In genomic region chr3:195850857-195851531, GRCh38 we compare ENCODE assay signal across 1 cellular context.
A peak's percentile ranks its signal among the peaks of the same experiment; 100 is the strongest.
TF ChIP-seq lines count a peak whose summit lies in the region.

No MANE protein-coding gene starts in this region.

TF ChIP-seq in K562, 482 proteins besides CTCF, POLR2A, EP300 and RAD21 (continued from another document and continues in another):
- peak; percentile 52 for TF ChIP-seq TEAD4 (IDR thresholded peaks at IDR 0.05; ENCODE audit: low read length)
- no peak for TF ChIP-seq TEAD4 (CRISPR knock-in tag; IDR thresholded peaks at IDR 0.05; ENCODE audit: borderline replicate concordance)
- TF ChIP-seq MAFK (IDR thresholded peaks at IDR 0.05; ENCODE audit: low read length): 0 out of 2 replicates have a peak, but pooled peaks have one; percentile 17
- TF ChIP-seq ZKSCAN1 (IDR thresholded peaks at IDR 0.05; ENCODE audit: low read depth, low read length): no peak
- no peak for TF ChIP-seq BRD4 (IDR thresholded peaks at IDR 0.05)
- peak; percentile 99 for TF ChIP-seq ARID2 (IDR thresholded peaks at IDR 0.05)
- TF ChIP-seq ID3 (CRISPR knock-in tag; IDR thresholded peaks at IDR 0.05): no peak
- peak; percentile 58; the same call in 1 of the 2 replicates for TF ChIP-seq ID3 (tag; IDR thresholded peaks at IDR 0.05)
- peak; percentile 78 for TF ChIP-seq L3MBTL2 (IDR thresholded peaks at IDR 0.05)
- peak; percentile 80 for TF ChIP-seq CREM (IDR thresholded peaks at IDR 0.05; ENCODE audit: low read depth)
- peak; percentile 66 for TF ChIP-seq MYC (IDR thresholded peaks at IDR 0.05; ENCODE audit: low read depth, low read length)
- TF ChIP-seq MYC (CRISPR knock-in tag; IDR thresholded peaks at IDR 0.05; ENCODE audit: borderline replicate concordance, low read depth): no peak
- TF ChIP-seq PRPF4 (IDR thresholded peaks at IDR 0.05; ENCODE audit: insufficient read depth, low read depth, low read length, poor library complexity, severe bottlenecking): no peak
- TF ChIP-seq TBP (optimal IDR thresholded peaks at IDR 0.05; ENCODE audit: low read depth, low read length): peak; percentile 60
- TF ChIP-seq ETV5 (CRISPR knock-in tag; IDR thresholded peaks at IDR 0.05; ENCODE audit: low read depth): peak; percentile 74
- 0 out of 2 replicates have a peak, but pooled peaks have one; percentile 42 for TF ChIP-seq HMGXB4 (CRISPR knock-in tag; IDR thresholded peaks at IDR 0.05)
- TF ChIP-seq ZNF740 (CRISPR knock-in tag; IDR thresholded peaks at IDR 0.05): peak; percentile 6; the same call in 1 of the 2 replicates
- no peak for TF ChIP-seq ZNF740 (tag; IDR thresholded peaks at IDR 0.05)
- TF ChIP-seq ZNF12 (CRISPR knock-in tag; IDR thresholded peaks at IDR 0.05): no peak
- TF ChIP-seq PURB (CRISPR knock-in tag; IDR thresholded peaks at IDR 0.05; ENCODE audit: low read depth): 0 out of 2 replicates have a peak, but pooled peaks have one; percentile 17
- TF ChIP-seq NFE2L1 (tag; IDR thresholded peaks at IDR 0.05; ENCODE audit: borderline replicate concordance, low read depth): no peak
- TF ChIP-seq RBM25 (IDR thresholded peaks at IDR 0.05; ENCODE audit: low read depth, low read length, severe bottlenecking): peak; percentile 29
- peak; percentile 74 for TF ChIP-seq JUN (IDR thresholded peaks at IDR 0.05; ENCODE audit: borderline replicate concordance, low read depth, low read length)
- TF ChIP-seq JUN (CRISPR knock-in tag; IDR thresholded peaks at IDR 0.05; ENCODE audit: borderline replicate concordance): no peak
- peak; percentile 33; the same call in 1 of the 2 replicates for TF ChIP-seq CREB1 (IDR thresholded peaks at IDR 0.05)
- TF ChIP-seq CREB1 (CRISPR knock-in tag; IDR thresholded peaks at IDR 0.05): peak; percentile 56; the same call in 1 of the 2 replicates
- peak; percentile 27; the same call in 1 of the 2 replicates for TF ChIP-seq ZFX (CRISPR knock-in tag; IDR thresholded peaks at IDR 0.05)
- peak; percentile 54 for TF ChIP-seq SMAD1 (IDR thresholded peaks at IDR 0.05; ENCODE audit: low read depth, low read length, partially characterized antibody)
- TF ChIP-seq SOX6 (IDR thresholded peaks at IDR 0.05): peak; percentile 60; the same call in 1 of the 2 replicates
- 0 out of 2 replicates have a peak, but pooled peaks have one; percentile 15 for TF ChIP-seq ZNF384 (IDR thresholded peaks at IDR 0.05; ENCODE audit: low read depth, low read length)
- no peak for TF ChIP-seq ZNF785 (CRISPR knock-in tag; IDR thresholded peaks at IDR 0.05)
- peak; percentile 56 to 63 for TF ChIP-seq NRF1 (conservative IDR thresholded peaks at IDR 0.05 in 1 of 2, IDR thresholded peaks at IDR 0.05 in 1 of 2)
- peak; percentile 56 to 64 for TF ChIP-seq MNT (conservative IDR thresholded peaks at IDR 0.05)
- peak; percentile 82 for TF ChIP-seq KLF16 (IDR thresholded peaks at IDR 0.05)
- TF ChIP-seq TRIM24 (IDR thresholded peaks at IDR 0.05): 0 out of 4 replicates have a peak, but pooled peaks of 1 of the 2 experiments have one; percentile 8
- peak; percentile 52 for TF ChIP-seq NEUROD1 (IDR thresholded peaks at IDR 0.05; ENCODE audit: borderline replicate concordance, low read depth, low read length, partially characterized antibody)
- TF ChIP-seq NBN (IDR thresholded peaks at IDR 0.05; ENCODE audit: low read depth): peak; percentile 61
- no peak for TF ChIP-seq SPI1 (IDR thresholded peaks at IDR 0.05; ENCODE audit: borderline replicate concordance, low read depth, low read length)
- TF ChIP-seq MIER1 (IDR thresholded peaks at IDR 0.05; ENCODE audit: low read depth): no peak
- 0 out of 2 replicates have a peak, but pooled peaks have one; percentile 46 for TF ChIP-seq HDGF (IDR thresholded peaks at IDR 0.05)
- no peak for TF ChIP-seq GTF2B (IDR thresholded peaks at IDR 0.05; ENCODE audit: extremely low read depth, insufficient read length)
- TF ChIP-seq DEAF1 (CRISPR knock-in tag; IDR thresholded peaks at IDR 0.05): peak; percentile 99
- TF ChIP-seq THAP7 (CRISPR knock-in tag; IDR thresholded peaks at IDR 0.05): no peak
- peak; percentile 26; the same call in 1 of the 2 replicates for TF ChIP-seq HMBOX1 (IDR thresholded peaks at IDR 0.05)
- peak; percentile 97 for TF ChIP-seq NFIC (IDR thresholded peaks at IDR 0.05)
- peak; percentile 33; the same call in 1 of the 2 replicates for TF ChIP-seq CBFA2T3 (IDR thresholded peaks at IDR 0.05)
- peak in 1 of 2 experiments; percentile 34; a peak in 1 of 4 replicates for TF ChIP-seq TEAD1 (CRISPR knock-in tag; IDR thresholded peaks at IDR 0.05)
- TF ChIP-seq NCOA6 (IDR thresholded peaks at IDR 0.05): no peak
- no peak for TF ChIP-seq ZMIZ1 (IDR thresholded peaks at IDR 0.05; ENCODE audit: low read depth in 2 of 2, low read length in 2 of 2)
- peak; percentile 31; the same call in 1 of the 2 replicates for TF ChIP-seq PKNOX1 (IDR thresholded peaks at IDR 0.05)
- no peak for TF ChIP-seq HDAC6 (IDR thresholded peaks at IDR 0.05; ENCODE audit: low read depth, low read length)
- TF ChIP-seq CREB3L1 (IDR thresholded peaks at IDR 0.05; ENCODE audit: borderline replicate concordance, low read depth): 0 out of 2 replicates have a peak, but pooled peaks have one; percentile 29
